ENCODE assay signal across 20 cellular contexts in genomic region chr20:52484438-52484837, GRCh38.
DNase-seq lines count a peak whose midpoint lies in the region; ATAC-seq lines count a peak whose summit lies in the region.
"Had no signal": no experiment of that assay in that cellular context is flagged by ENCODE, and none has a peak within 500 bp of the region (broad histone marks: within the 10 kb centered on the region; RNA-seq: fewer than 3 reads in every experiment).

No MANE protein-coding gene starts in this region.

- no peak overlapping the region for H3K4me3 ChIP-seq in skeletal muscle cell (ENCODE audit: low read depth, low read length)
- H3K4me3 ChIP-seq: colonic mucosa had no signal

- DNase-seq in Caki2 (ENCODE audit: low read depth) (peak; percentile 82), LHCN-M2 (ENCODE audit: low read depth) (peak; percentile 88), dedifferentiated amniotic fluid mesenchymal stem cell (ENCODE audit: extremely low spot score) (peak; percentile 39), skeletal muscle cell (ENCODE audit: low read depth) (peak; percentile 14), NCI-H2029 treated with DMSO at 0.1 percent for 48 hours (lab: John Stamatoyannopoulos, UW) (no peak), middle frontal gyrus (ENCODE audit: extremely low spot score, low spot score) (no peak)
- DNase-seq: aorta, C1 segment of cervical spinal cord, colonic mucosa, DMS53, head of caudate nucleus, NCI-H226, right cardiac atrium, substantia nigra, T-helper 17 cell had no signal

- no peak for ATAC-seq in HG02981 (IDR thresholded peaks at IDR 0.05; ENCODE audit: unreplicated experiment)
- ATAC-seq in HG02642 (IDR thresholded peaks at IDR 0.05; ENCODE audit: poor library complexity, unreplicated experiment): no peak
- ATAC-seq: activated T-helper 17 cell treated with anti-CD3 and anti-CD28 coated beads, Interleukin-2, amount 50 U/mL, for 72 hours; right cardiac atrium; Right ventricle myocardium inferior; T-helper 17 cell; WTC11 had no signal

- in situ Hi-C loops in Caki2 (cut with HindIII; ENCODE audit: low pct_unique_long_range_greater_than_20kb, low sequenced_read_pairs): no loop called here

Comparison
In these comparisons a context has a peak if more than half of its experiments do, and no peak if none do; other contexts are left out.
1. DNase-seq: peak in Caki2 (single experiment), LHCN-M2 (single experiment), dedifferentiated amniotic fluid mesenchymal stem cell (single experiment) and skeletal muscle cell (single experiment); none in NCI-H2029 treated with DMSO at 0.1 percent for 48 hours (single experiment) and middle frontal gyrus (single experiment).